21 cellular contexts compared by ENCODE assay signal in the genomic region with DNA sequence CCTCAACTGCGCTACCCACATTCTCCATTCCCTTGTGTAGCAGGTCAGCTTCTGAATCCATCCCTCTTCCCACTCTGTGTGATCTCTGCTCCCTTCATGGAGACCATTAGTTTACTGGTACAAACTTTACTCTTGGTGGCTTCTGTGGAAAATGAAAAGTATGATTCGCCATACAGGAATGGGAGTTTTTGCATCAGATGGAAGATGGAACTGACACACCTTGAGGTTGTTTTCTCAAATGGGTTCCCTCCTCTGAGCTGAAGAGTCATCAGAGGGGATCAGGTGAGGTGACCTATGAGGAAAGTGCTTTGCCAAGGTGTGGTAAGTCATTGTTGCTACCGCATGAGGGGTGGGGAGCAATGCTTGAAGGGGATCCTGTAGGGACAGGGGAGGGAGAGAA.
"Had no signal": no experiment of that assay in that cellular context is flagged by ENCODE, and none has a peak within 500 bp of the region (broad histone marks: within the 10 kb centered on the region; RNA-seq: fewer than 3 reads in every experiment).

No MANE protein-coding gene starts in this region.

- H3K4me1 ChIP-seq: left lung, pancreas, psoas muscle had no signal

- H3K27me3 Mint-ChIP-seq: activated naive CD4-positive, alpha-beta T cell treated with anti-CD3 and anti-CD28 coated beads, Interleukin-2, amount 10 ng/mL, durations not matched to agents 7 days and 5 days; T-helper 17 cell had no signal

- FAIRE-seq: kidney, pancreas had no signal

- DNase-seq: activated CD4-positive, alpha-beta T cell treated with anti-CD3 and anti-CD28 coated beads for 4 hours; activated CD4-positive, alpha-beta T cell treated with anti-CD3 and anti-CD28 coated beads, Interleukin-2, amount 50 U/mL, for 48 hours; activated CD4-positive, CD25-positive, alpha-beta regulatory T cell; activated naive CD4-positive, alpha-beta T cell treated with anti-CD3 and anti-CD28 coated beads, Interleukin-2, amount 10 ng/mL, durations not matched to agents 7 days and 5 days; activated T-cell treated with anti-CD3 and anti-CD28 coated beads, Interleukin-2, amount 50 U/mL, for 48 hours; cortex of kidney; endodermal cell; kidney; left lung; natural killer cell; pancreas; psoas muscle; right cardiac atrium; stimulated activated CD4-positive, alpha-beta T cell treated with anti-CD3 and anti-CD28 coated beads, Interleukin-4, amount 100 ng/mL, for 24 hours; stimulated activated naive CD8-positive, alpha-beta T cell treated with anti-CD3 and anti-CD28 coated beads, Interleukin-15, Interleukin-2, amounts not matched to agents 100 U/mL and 50 U/mL, for 24 hours; T-helper 17 cell had no signal

- H3K4me1 Mint-ChIP-seq: activated naive CD4-positive, alpha-beta T cell treated with anti-CD3 and anti-CD28 coated beads, Interleukin-2, amount 10 ng/mL, durations not matched to agents 7 days and 5 days; natural killer cell; T-helper 17 cell had no signal

- H3K4me3 Mint-ChIP-seq: activated naive CD4-positive, alpha-beta T cell treated with anti-CD3 and anti-CD28 coated beads, Interleukin-2, amount 10 ng/mL, durations not matched to agents 7 days and 5 days; endodermal cell; mesothelial cell of epicardium; natural killer cell; T-helper 17 cell had no signal

- H3K27ac ChIP-seq: cardiac muscle cell, epithelial cell of prostate, left lung, neutrophil, pancreas, psoas muscle had no signal

- H3K9me3 ChIP-seq: neutrophil, pancreas, psoas muscle had no signal

- ATAC-seq: left lung; natural killer cell; pancreas; psoas muscle; right cardiac atrium; stimulated activated naive CD8-positive, alpha-beta T cell treated with anti-CD3 and anti-CD28 coated beads, Interleukin-15, Interleukin-2, amounts not matched to agents 100 U/mL and 50 U/mL, for 24 hours; T-helper 17 cell had no signal

- H3K27ac Mint-ChIP-seq: activated naive CD4-positive, alpha-beta T cell treated with anti-CD3 and anti-CD28 coated beads, Interleukin-2, amount 10 ng/mL, durations not matched to agents 7 days and 5 days; endodermal cell; mesothelial cell of epicardium; natural killer cell; T-helper 17 cell had no signal

- H3K4me3 ChIP-seq: cardiac muscle cell, left lung, lung, pancreas, psoas muscle had no signal

- H3K36me3 Mint-ChIP-seq: activated naive CD4-positive, alpha-beta T cell treated with anti-CD3 and anti-CD28 coated beads, Interleukin-2, amount 10 ng/mL, durations not matched to agents 7 days and 5 days; mesothelial cell of epicardium; natural killer cell had no signal

- H3K27me3 ChIP-seq: cardiac muscle cell, left lung, neutrophil, pancreas had no signal

- H3K36me3 ChIP-seq: cardiac muscle cell, left lung, neutrophil, pancreas had no signal
